ENCODE assay signal across 24 cellular contexts in genomic region chr3:187992609-187993008, GRCh38.
"Had no signal": no experiment of that assay in that cellular context is flagged by ENCODE, and none has a peak within 500 bp of the region (broad histone marks: within the 10 kb centered on the region; RNA-seq: fewer than 3 reads in every experiment).

No MANE protein-coding gene starts in this region.

- H3K27ac ChIP-seq: esophagus squamous epithelium, foreskin keratinocyte, hepatocyte, neutrophil, psoas muscle, spleen, stomach, thoracic aorta, transverse colon had no signal

- H3K9me3 ChIP-seq: esophagus squamous epithelium, neutrophil, psoas muscle, spleen, stomach, thoracic aorta, transverse colon had no signal

- H3K36me3 ChIP-seq: esophagus squamous epithelium, neutrophil, spleen, stomach, thoracic aorta, transverse colon had no signal

- H3K27me3 Mint-ChIP-seq: dendritic cell treated with granulocyte-macrophage colony-stimulating factor and Interleukin-4, amounts not matched to agents 40 ng/mL and 50 ng/mL, for 4 days had no signal

- DNase-seq: esophagus squamous epithelium; foreskin keratinocyte; left colon; left ventricle myocardium superior; mesenchymal stem cell; midbrain; naive B cell; psoas muscle; retina; spleen; stimulated activated CD4-positive, alpha-beta T cell treated with anti-CD3 and anti-CD28 coated beads, Interleukin-15, amount 100 ng/mL, for 24 hours; stimulated activated CD4-positive, alpha-beta T cell treated with anti-CD3 and anti-CD28 coated beads, Interleukin-1b, Interleukin-23, amount 100 ng/mL, for 48 hours; stimulated activated CD4-positive, alpha-beta T cell treated with anti-CD3 and anti-CD28 coated beads, Interleukin-4, amount 100 ng/mL, for 4 hours; stimulated activated naive CD4-positive, alpha-beta T cell; stomach; substantia nigra; transverse colon had no signal

- H3K4me3 Mint-ChIP-seq: dendritic cell treated with granulocyte-macrophage colony-stimulating factor and Interleukin-4, amounts not matched to agents 40 ng/mL and 50 ng/mL, for 4 days; naive B cell had no signal

- H3K4me1 ChIP-seq: esophagus squamous epithelium, psoas muscle had no signal

- H3K4me3 ChIP-seq: esophagus squamous epithelium, hepatocyte, lung, psoas muscle, spleen, stomach, thoracic aorta, transverse colon had no signal

- H3K9me3 Mint-ChIP-seq: dendritic cell treated with granulocyte-macrophage colony-stimulating factor and Interleukin-4, amounts not matched to agents 40 ng/mL and 50 ng/mL, for 4 days had no signal

- ATAC-seq: foreskin keratinocyte, left colon, left ventricle myocardium superior, psoas muscle, sciatic nerve had no signal

- FAIRE-seq: colon had no signal

- H3K27me3 ChIP-seq: foreskin keratinocyte, hepatocyte, neutrophil, spleen, stomach, transverse colon had no signal

- H3K4me2 ChIP-seq: hepatocyte had no signal

- H3K27ac Mint-ChIP-seq: dendritic cell treated with granulocyte-macrophage colony-stimulating factor and Interleukin-4, amounts not matched to agents 40 ng/mL and 50 ng/mL, for 4 days had no signal
